ENCODE assay signal across 15 cellular contexts in the genomic region with DNA sequence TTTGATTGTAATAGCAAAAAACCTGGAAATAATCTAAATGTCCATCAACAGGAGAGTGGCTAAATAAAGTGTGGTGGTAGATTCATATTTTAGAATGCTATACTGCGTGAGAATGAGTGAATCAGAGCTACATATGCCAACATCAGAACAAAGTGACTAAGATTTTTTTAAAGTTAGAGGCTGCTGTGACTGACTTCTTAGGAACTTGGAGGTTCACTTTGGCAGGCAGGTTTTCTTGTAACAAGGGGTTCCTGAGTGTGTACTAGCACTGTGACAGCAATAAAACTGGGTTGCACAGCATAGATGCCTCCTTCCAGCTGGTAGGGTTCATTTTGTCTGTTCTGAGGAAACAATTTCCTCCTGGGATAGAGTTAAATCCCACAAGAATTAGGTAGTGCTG.
DNase-seq lines count a peak whose midpoint lies in the region; ATAC-seq and TF ChIP-seq lines count a peak whose summit lies in the region.
"Had no signal": no experiment of that assay in that cellular context is flagged by ENCODE, and none has a peak within 500 bp of the region (broad histone marks: within the 10 kb centered on the region; RNA-seq: fewer than 3 reads in every experiment).

No MANE protein-coding gene starts in this region.

- H3K9me3 ChIP-seq in BLaER1 treated with 17β-estradiol and CSF1 and Interleukin-3, amounts not matched to agents 10 nM and 100 nM (replicated peaks in 1 of 11) = peaks cover 0 to 7% (median 0%) of the 10 kb centered on the region in 11 experiments; a peak in 5 of 22 replicates
- H3K9me3 ChIP-seq in adipocyte (ENCODE audit: control insufficient read depth, low read length) = no peaks in the 10 kb centered on the region
- no peaks in the 10 kb centered on the region for H3K9me3 ChIP-seq in gastrocnemius medialis
- no peaks in the 10 kb centered on the region for H3K9me3 ChIP-seq in BE2C

- ATAC-seq in gastrocnemius medialis (no peak), GM19455 (IDR thresholded peaks at IDR 0.05; ENCODE audit: unreplicated experiment) (no peak)
- ATAC-seq: HepG2 had no signal

- H3K27me3 ChIP-seq in BLaER1 treated with 17β-estradiol and CSF1 and Interleukin-3, amounts not matched to agents 10 nM and 100 nM = no peaks in the 10 kb centered on the region
- H3K27me3 ChIP-seq in adipocyte (replicated peaks; ENCODE audit: control insufficient read depth, insufficient read depth, low read length) (no peaks in the 10 kb centered on the region), gastrocnemius medialis (no peaks in the 10 kb centered on the region), BE2C (no peaks in the 10 kb centered on the region)

- H3K4me2 ChIP-seq in BLaER1 treated with 17β-estradiol and CSF1 and Interleukin-3, amounts not matched to agents 10 nM and 100 nM = peak overlapping the region in 7 of 11 experiments; percentile 6 to 78 (median 74); a peak in 11 of 22 replicates

- TF ChIP-seq POLR2A in gastrocnemius medialis (IDR thresholded peaks at IDR 0.05) (no peak), lower leg skin (IDR thresholded peaks at IDR 0.05) (no peak)

- peaks cover 13 to 50% (median 38%) of the 10 kb centered on the region in 10 experiments for H3K4me1 ChIP-seq in BLaER1 treated with 17β-estradiol and CSF1 and Interleukin-3, amounts not matched to agents 10 nM and 100 nM
- peaks cover 3% of the 10 kb centered on the region for H3K4me1 ChIP-seq in adipocyte (ENCODE audit: control insufficient read depth, insufficient read depth, low read length)
- peaks cover 25 to 68% of the 10 kb centered on the region in 2 donors for H3K4me1 ChIP-seq in gastrocnemius medialis
- no peaks in the 10 kb centered on the region for H3K4me1 ChIP-seq in BE2C

- in situ Hi-C loops in gastrocnemius medialis (cut with MboI; ENCODE audit: low sequenced_read_pairs in 4 of 4) = loop anchor here in 1 of 4 donors (25.0 kb wide), 1 partner anchor 166 kb away; no protein-coding TSS in a partner anchor

- intact Hi-C loops in gastrocnemius medialis (cut with DNase I; ENCODE audit: low total_unique reads) = no loop called here
- intact Hi-C loops in lower leg skin (cut with DNase I; ENCODE audit: low total_unique reads) = no loop called here

- H3K36me3 ChIP-seq in BLaER1 treated with 17β-estradiol and CSF1 and Interleukin-3, amounts not matched to agents 10 nM and 100 nM = no peaks in the 10 kb centered on the region
- peaks cover 9% of the 10 kb centered on the region for H3K36me3 ChIP-seq in adipocyte (ENCODE audit: control insufficient read depth, insufficient read depth, low read length, severe bottlenecking)
- no peaks in the 10 kb centered on the region for H3K36me3 ChIP-seq in gastrocnemius medialis
- no peaks in the 10 kb centered on the region for H3K36me3 ChIP-seq in BE2C

- H4K20me1 ChIP-seq in BLaER1 treated with 17β-estradiol and CSF1 and Interleukin-3, amounts not matched to agents 10 nM and 100 nM = no peaks in the 10 kb centered on the region

- TF ChIP-seq CTCF in AG09309 (IDR thresholded peaks at IDR 0.05; ENCODE audit: control insufficient read depth, insufficient read depth, low read depth, low read length, missing control alignments) (no peak), gastrocnemius medialis (IDR thresholded peaks at IDR 0.05 in 4 of 5, conservative IDR thresholded peaks at IDR 0.05 in 1 of 5) (no peak), lower leg skin (IDR thresholded peaks at IDR 0.05) (no peak), BE2C (IDR thresholded peaks at IDR 0.05; ENCODE audit: low read depth, low read length) (no peak)

- H3K27ac ChIP-seq in BLaER1 treated with 17β-estradiol and CSF1 and Interleukin-3, amounts not matched to agents 10 nM and 100 nM = no peak overlapping the region
- H3K27ac ChIP-seq in gastrocnemius medialis = peak overlapping the region in 3 of 4 donors; percentile 10 to 55 (median 46)

- no peak overlapping the region for H3K9ac ChIP-seq in BLaER1 treated with 17β-estradiol and CSF1 and Interleukin-3, amounts not matched to agents 10 nM and 100 nM
- H3K9ac ChIP-seq in adipocyte (ENCODE audit: low read length) = no peak overlapping the region

- WGBS in lower leg skin, 2 donors = 68 to 82% methylated on average over 1 of the region's 1 CpG

- H3K4me3 ChIP-seq in AG09309 (ENCODE audit: control insufficient read depth, low read depth, low read length) = no peak overlapping the region
- no peak overlapping the region for H3K4me3 ChIP-seq in BLaER1 treated with 17β-estradiol and CSF1 and Interleukin-3, amounts not matched to agents 10 nM and 100 nM
- H3K4me3 ChIP-seq in adipocyte (ENCODE audit: low read length) = no peak overlapping the region
- H3K4me3 ChIP-seq in gastrocnemius medialis = no peak overlapping the region
- H3K4me3 ChIP-seq in lower leg skin (ENCODE audit: low read depth, poor library complexity, severe bottlenecking) = no peak overlapping the region
- H3K4me3 ChIP-seq in BE2C (ENCODE audit: low read depth, low read length) = no peak overlapping the region

- peak; percentile 39 for DNase-seq in AG09309 (ENCODE audit: low read depth)
- peak; percentile 10 for DNase-seq in adipocyte (ENCODE audit: low read depth)
- no peak for DNase-seq in gastrocnemius medialis
- DNase-seq in lower leg skin (ENCODE audit: low spot score in 2 of 2) = no peak
- DNase-seq in BE2C = no peak
- DNase-seq: 8988T; C1 segment of cervical spinal cord; Calu3; CD4-positive, alpha-beta T cell; DMS 273 treated with DMSO at 0.1 percent for 48 hours; GOT3; H9 had no signal

Comparison
In these comparisons a context has a peak if more than half of its experiments do, and no peak if none do; other contexts are left out.
1. DNase-seq: peak in AG09309 (single experiment) and adipocyte (single experiment); none in gastrocnemius medialis (0 of 2), lower leg skin (0 of 2) and BE2C (single experiment).
2. H3K27ac ChIP-seq: peak in gastrocnemius medialis (3 of 4); none in BLaER1 treated with 17β-estradiol and CSF1 and Interleukin-3, amounts not matched to agents 10 nM and 100 nM (0 of 11).